Comparison of ENCODE assay signal across 17 cellular contexts in the genomic region with DNA sequence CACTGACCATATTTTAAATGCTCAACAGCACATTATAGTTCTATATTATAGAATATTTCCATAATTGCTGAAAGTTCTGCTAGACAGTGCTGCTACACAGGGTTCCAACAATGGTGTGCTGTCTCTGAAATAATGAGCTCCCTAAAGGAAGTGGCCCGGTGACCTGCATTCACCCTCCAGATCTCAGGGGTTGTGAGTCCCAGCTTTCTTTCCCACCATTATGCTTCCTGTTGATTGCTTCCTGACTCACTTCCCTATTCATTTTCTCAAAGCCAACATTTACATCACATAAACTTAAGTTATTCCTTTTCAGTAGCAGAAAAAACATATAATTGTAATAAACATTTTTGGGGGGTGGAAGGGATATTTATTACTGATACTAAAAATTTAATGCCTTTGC. TPM values are rescaled to one million over a fixed set of nuclear protein-coding genes. Genes with fewer than 3 reads are reported as not detected.
DNase-seq lines count a peak whose midpoint lies in the region; ATAC-seq and TF ChIP-seq lines count a peak whose summit lies in the region.
"Had no signal": no experiment of that assay in that cellular context is flagged by ENCODE, and none has a peak within 500 bp of the region (broad histone marks: within the 10 kb centered on the region; RNA-seq: fewer than 3 reads in every experiment).

No MANE protein-coding gene starts in this region.

- H2AK5ac ChIP-seq in IMR-90 (ENCODE audit: low read depth, low read length): no peak overlapping the region

- no peak for TF ChIP-seq RAD21 in IMR-90 (IDR thresholded peaks at IDR 0.05; ENCODE audit: low read length)

- no peak overlapping the region for H3K4me2 ChIP-seq in IMR-90 (ENCODE audit: low read depth, low read length)

- H3K27ac Mint-ChIP-seq in activated CD4-positive, alpha-beta T cell treated with anti-CD3 and anti-CD28 coated beads for 36 hours: peak overlapping the region; percentile 38
- peak overlapping the region; percentile 94 for H3K27ac Mint-ChIP-seq in activated naive CD8-positive, alpha-beta T cell treated with anti-CD3 and anti-CD28 coated beads, Interleukin-2, amount 50 U/mL, for 24 hours
- H3K27ac Mint-ChIP-seq in neural crest cell (ENCODE audit: unreplicated experiment): no peak overlapping the region
- H3K27ac Mint-ChIP-seq: activated T-helper 2 cell treated with anti-CD3 and anti-CD28 coated beads, Interferon-gamma antibody, Interleukin-2, Interleukin-4, amounts not matched to agents 10 μg/mL and 5 μg/mL and 100 μg/mL, durations not matched to agents 14 hours and 24 hours and 36 hours had no signal

- no peak overlapping the region for H2BK20ac ChIP-seq in IMR-90 (ENCODE audit: low read depth, low read length)

- CTCF ChIA-PET in activated CD4-positive, alpha-beta T cell treated with anti-CD3 and anti-CD28 coated beads for 36 hours (lab: Charles Lee): interaction anchor here (0.6 to 6.8 kb wide), 16 partner anchors 8 to 782 kb away, joined by 3 to 61 read pairs (median 10); a partner anchor contains a TSS
- CTCF ChIA-PET in IMR-90 (lab: Yijun Ruan, JAX): no interaction called here

- no peak overlapping the region for H3K23ac ChIP-seq in IMR-90 (ENCODE audit: low read depth, low read length)

- no peak overlapping the region for H2AK9ac ChIP-seq in IMR-90 (replicated peaks; ENCODE audit: low read depth, low read length, poor library complexity)

- H3K9me3 ChIP-seq in IMR-90 (ENCODE audit: control insufficient read depth, insufficient read depth, low read length) (no peaks in the 10 kb centered on the region), stomach (no peaks in the 10 kb centered on the region)
- H3K9me3 ChIP-seq in effector memory CD4-positive, alpha-beta T cell (ENCODE audit: control insufficient read depth, low read length): no peaks in the 10 kb centered on the region
- H3K9me3 ChIP-seq: ascending aorta, colonic mucosa, heart left ventricle had no signal

- no peak for TF ChIP-seq EP300 in stomach (IDR thresholded peaks at IDR 0.05)

- no peak overlapping the region for H2BK5ac ChIP-seq in IMR-90 (ENCODE audit: low read depth, low read length, poor library complexity, severe bottlenecking)

- no peaks in the 10 kb centered on the region for H4K20me1 ChIP-seq in IMR-90 (ENCODE audit: insufficient read depth, low read length)

- H3K4me3 Mint-ChIP-seq in activated CD4-positive, alpha-beta T cell treated with anti-CD3 and anti-CD28 coated beads for 36 hours: no peak overlapping the region
- no peak overlapping the region for H3K4me3 Mint-ChIP-seq in activated naive CD8-positive, alpha-beta T cell treated with anti-CD3 and anti-CD28 coated beads, Interleukin-2, amount 50 U/mL, for 24 hours
- peak overlapping the region; percentile 99 for H3K4me3 Mint-ChIP-seq in neural crest cell

- no peaks in the 10 kb centered on the region for H3K79me1 ChIP-seq in IMR-90 (ENCODE audit: low read depth in 1 of 2, low read length in 2 of 2)

- 0 out of 2 replicates have a peak overlapping the region, but pooled peaks have one; percentile 12 for H2BK120ac ChIP-seq in IMR-90 (ENCODE audit: low read depth, low read length)

- POLR2A ChIA-PET in activated CD4-positive, alpha-beta T cell treated with anti-CD3 and anti-CD28 coated beads for 36 hours (lab: Charles Lee): no interaction called here
- POLR2A ChIA-PET in IMR-90 (lab: Charles Lee; ENCODE audit: unreplicated experiment): no interaction called here

- H2AFZ ChIP-seq in IMR-90 (replicated peaks; ENCODE audit: low read length, poor library complexity): no peak overlapping the region

- no peak overlapping the region for H4K91ac ChIP-seq in IMR-90 (ENCODE audit: insufficient read depth, low read depth, low read length)

- H3K4me1 ChIP-seq in IMR-90 (ENCODE audit: control insufficient read depth, insufficient read depth, low read length) (peaks cover 14% of the 10 kb centered on the region), stomach (peaks cover 0 to 34% (median 16%) of the 10 kb centered on the region in 4 donors)
- peaks cover 4% of the 10 kb centered on the region for H3K4me1 ChIP-seq in effector memory CD4-positive, alpha-beta T cell (ENCODE audit: control insufficient read depth, insufficient read depth, low read length, poor library complexity, severe bottlenecking)
- H3K4me1 ChIP-seq: colonic mucosa had no signal

- no peak overlapping the region for H2BK15ac ChIP-seq in IMR-90 (ENCODE audit: low read depth, low read length)

- no peak for DNase-seq in activated CD4-positive, alpha-beta T cell treated with anti-CD3 and anti-CD28 coated beads for 36 hours
- no peak for DNase-seq in activated CD4-positive, alpha-beta T cell treated with anti-CD3 and anti-CD28 coated beads, Interleukin-2, amount 50 U/mL, for 1 hour
- DNase-seq in IMR-90: no peak
- DNase-seq in activated naive CD8-positive, alpha-beta T cell treated with anti-CD3 and anti-CD28 coated beads, Interleukin-2, amount 50 U/mL, for 24 hours: no peak
- peak; percentile 29 for DNase-seq in neural crest cell (ENCODE audit: low read depth, low spot score)
- DNase-seq in effector memory CD4-positive, alpha-beta T cell: no peak
- DNase-seq in Right ventricle myocardium inferior (ENCODE audit: missing footprints): no peak
- no peak for DNase-seq in stomach
- DNase-seq: Calu3; colonic mucosa; heart left ventricle; stimulated activated CD4-positive, alpha-beta T cell treated with anti-CD3 and anti-CD28 coated beads, Interleukin-12 subunit alpha, Interleukin-12 subunit beta, amount 100 ng/mL, for 4 hours; stimulated activated naive CD4-positive, alpha-beta T cell treated with Interleukin-2 at 50 U/mL for 16 hours had no signal

- no peak overlapping the region for H3K4ac ChIP-seq in IMR-90 (ENCODE audit: low read depth, low read length)

- H3K4me3 ChIP-seq in IMR-90 (ENCODE audit: insufficient read depth, low read depth, low read length): no peak overlapping the region
- no peak overlapping the region for H3K4me3 ChIP-seq in effector memory CD4-positive, alpha-beta T cell (ENCODE audit: insufficient read depth, low read depth, low read length, poor library complexity, severe bottlenecking)
- no peak overlapping the region for H3K4me3 ChIP-seq in stomach
- H3K4me3 ChIP-seq: ascending aorta, colonic mucosa, heart left ventricle had no signal

- H3K56ac ChIP-seq in IMR-90 (ENCODE audit: extremely low read depth, insufficient read depth, low read length): no peak overlapping the region

- H3K36me3 Mint-ChIP-seq in activated CD4-positive, alpha-beta T cell treated with anti-CD3 and anti-CD28 coated beads for 36 hours (ENCODE audit: low read depth): no peaks in the 10 kb centered on the region
- H3K36me3 Mint-ChIP-seq in activated naive CD8-positive, alpha-beta T cell treated with anti-CD3 and anti-CD28 coated beads, Interleukin-2, amount 50 U/mL, for 24 hours (ENCODE audit: low read depth): peaks cover 2% of the 10 kb centered on the region
- H3K36me3 Mint-ChIP-seq in neural crest cell (ENCODE audit: low read depth): no peaks in the 10 kb centered on the region

- peak overlapping the region; percentile 40; the same call in 1 of the 2 replicates for H3K14ac ChIP-seq in IMR-90 (replicated peaks; ENCODE audit: low read depth, low read length)

- dilution Hi-C loops in IMR-90 (cut with HindIII; ENCODE audit: low sequenced_read_pairs, unreplicated experiment): no loop called here

- H3K36me3 ChIP-seq in IMR-90 (ENCODE audit: control insufficient read depth, insufficient read depth, low read length) (no peaks in the 10 kb centered on the region), stomach (no peaks in the 10 kb centered on the region)
- H3K36me3 ChIP-seq in effector memory CD4-positive, alpha-beta T cell (ENCODE audit: control insufficient read depth, insufficient read depth, low read length): no peaks in the 10 kb centered on the region
- H3K36me3 ChIP-seq: ascending aorta, colonic mucosa, heart left ventricle had no signal

- WGBS in IMR-90 (ENCODE audit: extremely low coverage in 2 of 2, insufficient read length in 1 of 2), 2 experiments: no CpG with 5 or more reads among the region's 1 CpG
- 72 to 83% (median 79%) methylated on average over 1 of the region's 1 CpG for WGBS in stomach, 5 donors

- H3K18ac ChIP-seq in IMR-90 (ENCODE audit: low read depth, low read length): no peak overlapping the region

- no peak for ATAC-seq in activated CD4-positive, alpha-beta T cell treated with anti-CD3 and anti-CD28 coated beads for 36 hours
- ATAC-seq in IMR-90 (ENCODE audit: low read depth) (no peak), Right ventricle myocardium inferior (no peak)
- ATAC-seq in activated naive CD8-positive, alpha-beta T cell treated with anti-CD3 and anti-CD28 coated beads, Interleukin-2, amount 50 U/mL, for 24 hours: no peak
- ATAC-seq: heart left ventricle had no signal

- intact Hi-C loops in activated CD4-positive, alpha-beta T cell treated with anti-CD3 and anti-CD28 coated beads for 36 hours (cut with DNase I, micrococcal nuclease): loop anchor here (5.0 to 10.0 kb wide), 4 partner anchors 44 to 1029 kb away; a partner anchor contains a TSS
- intact Hi-C loops in IMR-90 (cut with micrococcal nuclease) (loop anchor here (5.0 kb wide), 3 partner anchors 439 to 1029 kb away; a partner anchor contains a TSS), Right ventricle myocardium inferior (cut with DNase I) (loop anchor here (5.0 kb wide), 2 partner anchors 39 to 784 kb away; a partner anchor contains a TSS), stomach (cut with DNase I; ENCODE audit: low total_unique reads) (no loop called here)

- H4K8ac ChIP-seq in IMR-90 (ENCODE audit: low read depth in 2 of 2, low read length in 2 of 2): no peak overlapping the region

- peaks cover 20% of the 10 kb centered on the region; the same call in 1 of the 2 replicates for H3K9me1 ChIP-seq in IMR-90 (ENCODE audit: insufficient read depth, low read length)

- no peaks in the 10 kb centered on the region for H3K27me3 Mint-ChIP-seq in activated CD4-positive, alpha-beta T cell treated with anti-CD3 and anti-CD28 coated beads for 36 hours
- no peaks in the 10 kb centered on the region for H3K27me3 Mint-ChIP-seq in activated naive CD8-positive, alpha-beta T cell treated with anti-CD3 and anti-CD28 coated beads, Interleukin-2, amount 50 U/mL, for 24 hours
- no peaks in the 10 kb centered on the region for H3K27me3 Mint-ChIP-seq in neural crest cell (ENCODE audit: low read depth)

- H3K9ac ChIP-seq in IMR-90 (ENCODE audit: low read depth, low read length): no peak overlapping the region

- in situ Hi-C loops in IMR-90 (cut with MboI; ENCODE audit: low sequenced_read_pairs): loop anchor here (25.0 kb wide), 2 partner anchors 679 to 1004 kb away; no protein-coding TSS in a partner anchor

- BruUV-seq in IMR-90 (replicated peaks; lab: Mats Ljungman, UMichigan): no TSS peak

- H3K4me1 Mint-ChIP-seq in activated CD4-positive, alpha-beta T cell treated with anti-CD3 and anti-CD28 coated beads for 36 hours: peaks cover 74% of the 10 kb centered on the region
- H3K4me1 Mint-ChIP-seq in activated naive CD8-positive, alpha-beta T cell treated with anti-CD3 and anti-CD28 coated beads, Interleukin-2, amount 50 U/mL, for 24 hours: peaks cover 73% of the 10 kb centered on the region
- peaks cover 55% of the 10 kb centered on the region for H3K4me1 Mint-ChIP-seq in neural crest cell

- no peak overlapping the region for H4K5ac ChIP-seq in IMR-90 (ENCODE audit: low read depth, low read length)

- no peaks in the 10 kb centered on the region for H3K9me3 Mint-ChIP-seq in activated CD4-positive, alpha-beta T cell treated with anti-CD3 and anti-CD28 coated beads for 36 hours (ENCODE audit: low read depth)
- H3K9me3 Mint-ChIP-seq in activated naive CD8-positive, alpha-beta T cell treated with anti-CD3 and anti-CD28 coated beads, Interleukin-2, amount 50 U/mL, for 24 hours: no peaks in the 10 kb centered on the region
- H3K9me3 Mint-ChIP-seq in neural crest cell: no peaks in the 10 kb centered on the region
- H3K9me3 Mint-ChIP-seq: activated T-helper 2 cell treated with anti-CD3 and anti-CD28 coated beads, Interferon-gamma antibody, Interleukin-2, Interleukin-4, amounts not matched to agents 10 μg/mL and 5 μg/mL and 100 μg/mL, durations not matched to agents 14 hours and 24 hours and 36 hours had no signal

- no peaks in the 10 kb centered on the region for H3K27me3 ChIP-seq in IMR-90 (ENCODE audit: control insufficient read depth, insufficient read depth, low read length)
- H3K27me3 ChIP-seq in effector memory CD4-positive, alpha-beta T cell (replicated peaks; ENCODE audit: control insufficient read depth, insufficient read depth, low read length, poor library complexity, severe bottlenecking): no peaks in the 10 kb centered on the region
- H3K27me3 ChIP-seq in stomach: no peaks in the 10 kb centered on the region
- H3K27me3 ChIP-seq: ascending aorta, colonic mucosa, heart left ventricle had no signal

- TF ChIP-seq CTCF in IMR-90 (conservative IDR thresholded peaks at IDR 0.05; ENCODE audit: low read depth, low read length): no peak
- no peak for TF ChIP-seq CTCF in neural crest cell (conservative IDR thresholded peaks at IDR 0.05)
- TF ChIP-seq CTCF in stomach (IDR thresholded peaks at IDR 0.05): no peak

- no peak overlapping the region for H3K27ac ChIP-seq in IMR-90 (ENCODE audit: insufficient read depth, low read length)
- H3K27ac ChIP-seq in effector memory CD4-positive, alpha-beta T cell (ENCODE audit: insufficient read depth, low read length, poor library complexity, severe bottlenecking): no peak overlapping the region
- no peak overlapping the region for H3K27ac ChIP-seq in stomach
- H3K27ac ChIP-seq: colonic mucosa, heart left ventricle had no signal

- TF ChIP-seq POLR2A in IMR-90 (IDR thresholded peaks at IDR 0.05; ENCODE audit: low read depth, low read length): no peak
- TF ChIP-seq POLR2A in stomach (IDR thresholded peaks at IDR 0.05): no peak

RNA-seq across cellular contexts. Expression of a gene that starts 13.0 kb away (rescaled TPM):
- under 1 TPM; 0.26 to 0.32 TPM for total RNA-seq in activated CD4-positive, alpha-beta T cell treated with anti-CD3 and anti-CD28 coated beads for 36 hours
- total RNA-seq in IMR-90 (2012; rRNA removed): not detected in 2 replicates
- polyA plus RNA-seq in IMR-90 (2012; rRNA removed): not detected in 2 replicates
- not detected in 2 replicates for polyA plus RNA-seq in IMR-90 (2012; cell fraction: cytosol; rRNA removed)
- not detected in 2 replicates for polyA plus RNA-seq in IMR-90 (2012; cell fraction: nucleus; rRNA removed; ENCODE audit: low replicate concordance)
- not detected in 2 replicates for total RNA-seq in neural crest cell
- total RNA-seq in Right ventricle myocardium inferior: not detected
- not detected for total RNA-seq in stomach
- not detected for polyA plus RNA-seq in stomach
- total RNA-seq: ascending aorta, Calu3, colonic mucosa, heart left ventricle, mononuclear cell, NCI-H460 had no signal
- polyA plus RNA-seq: heart left ventricle had no signal

RNA-seq across cellular contexts. Expression of a gene that starts 46.3 kb away (rescaled TPM):
- total RNA-seq in activated CD4-positive, alpha-beta T cell treated with anti-CD3 and anti-CD28 coated beads for 36 hours: 10 to 100 TPM; 41.8 to 44.4 TPM
- 8.6 and 10.0 TPM in 2 replicates for total RNA-seq in IMR-90 (2012; rRNA removed)
- polyA plus RNA-seq in IMR-90 (2012; rRNA removed): 6.5 and 7.9 TPM in 2 replicates
- 1.5 and 2.0 TPM in 2 replicates for polyA plus RNA-seq in IMR-90 (2012; cell fraction: cytosol; rRNA removed)
- polyA plus RNA-seq in IMR-90 (2012; cell fraction: nucleus; rRNA removed; ENCODE audit: low replicate concordance): 10.4 and 42.0 TPM in 2 replicates
- total RNA-seq in neural crest cell: 23.4 and 26.3 TPM in 2 replicates
- 24.0 TPM for total RNA-seq in Right ventricle myocardium inferior
- 100 to 1,000 TPM in 1 of 5 donors, 10 to 100 TPM in 4; 10.7 to 104 (median 38.5) TPM for total RNA-seq in stomach
- polyA plus RNA-seq in stomach: 10 to 100 TPM in 1 of 3 donors, 1 to 10 TPM in 2; 9.3 to 13.9 (median 9.5) TPM

RNA-seq across cellular contexts. Expression of a gene that starts 46.5 kb away (rescaled TPM):
- 1 to 10 TPM; 6.4 to 7.3 TPM for total RNA-seq in activated CD4-positive, alpha-beta T cell treated with anti-CD3 and anti-CD28 coated beads for 36 hours
- total RNA-seq in IMR-90 (2012; rRNA removed) (8.6 and 11.4 TPM in 2 replicates), neural crest cell (26.7 and 30.3 TPM in 2 replicates), Right ventricle myocardium inferior (75.1 TPM), stomach (10 to 100 TPM in 2 of 5 donors, 1 to 10 TPM in 2, not detected in 1; 8.1 to 14.7 (median 11.5) TPM)
- polyA plus RNA-seq in IMR-90 (2012; rRNA removed) (23.2 and 25.6 TPM in 2 replicates), stomach (10 to 100 TPM; 23.6 to 32.4 (median 24.7) TPM)
- 5.0 and 13.4 TPM in 2 replicates for polyA plus RNA-seq in IMR-90 (2012; cell fraction: cytosol; rRNA removed)
- 0.74 and 11.5 TPM in 2 replicates for polyA plus RNA-seq in IMR-90 (2012; cell fraction: nucleus; rRNA removed; ENCODE audit: low replicate concordance)
